In the genomic region with DNA sequence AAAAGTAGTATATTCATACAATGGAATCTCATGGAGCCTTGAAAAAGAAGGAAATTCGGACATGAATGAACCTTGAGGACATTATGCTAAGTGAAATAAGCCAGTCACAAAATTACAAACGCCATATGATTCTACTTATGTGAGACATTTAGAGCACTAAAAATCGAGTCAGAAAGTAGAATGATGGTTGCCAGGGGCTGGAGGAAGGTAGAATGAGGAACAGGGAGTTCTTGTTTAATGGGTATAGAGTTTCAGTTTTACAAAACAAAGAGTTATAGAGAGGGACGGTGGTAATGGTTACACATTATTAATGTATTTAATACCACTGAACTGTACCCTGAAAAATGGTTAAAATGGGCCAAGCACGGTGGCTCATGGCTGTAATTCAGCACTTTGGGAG, we compare ENCODE assay signal across 14 cellular contexts. TPM values are rescaled to one million over a fixed set of nuclear protein-coding genes. Genes with fewer than 3 reads are reported as not detected.
DNase-seq lines count a peak whose midpoint lies in the region; ATAC-seq, FAIRE-seq and TF ChIP-seq lines count a peak whose summit lies in the region.
"Had no signal": no experiment of that assay in that cellular context is flagged by ENCODE, and none has a peak within 500 bp of the region (broad histone marks: within the 10 kb centered on the region; RNA-seq: fewer than 3 reads in every experiment).

No MANE protein-coding gene starts in this region.

- TF ChIP-seq POLR2A in H54 (IDR thresholded peaks at IDR 0.05; ENCODE audit: low read depth, low read length): no peak

- peak; percentile 26 for DNase-seq in CD1c-positive myeloid dendritic cell (ENCODE audit: extremely low spot score)
- DNase-seq in H54 (ENCODE audit: insufficient read length, low spot score): no peak
- DNase-seq in nucleus accumbens (lab: John Stamatoyannopoulos, UW): no peak
- no peak for DNase-seq in DMS53 treated with DMSO at 0.1 percent for 48 hours (lab: John Stamatoyannopoulos, UW; ENCODE audit: unreplicated experiment)
- DNase-seq in central memory CD4-positive, alpha-beta T cell: no peak
- no peak for DNase-seq in omental fat pad (ENCODE audit: low spot score)
- DNase-seq: activated CD8-positive, alpha-beta memory T cell treated with anti-CD3 and anti-CD28 coated beads, Interleukin-2, amount 10 ng/mL, durations not matched to agents 7 days and 5 days; activated naive CD4-positive, alpha-beta T cell; dorsolateral prefrontal cortex; left colon had no signal

- FAIRE-seq in H54 (lab: Jason Lieb, UNC): peak; percentile 43
- FAIRE-seq: G401.6, HepG2 had no signal

- TF ChIP-seq CTCF in omental fat pad (IDR thresholded peaks at IDR 0.05): no peak

- ATAC-seq in GM18907 (IDR thresholded peaks at IDR 0.05; ENCODE audit: unreplicated experiment) (peak; percentile 84), HG03565 (IDR thresholded peaks at IDR 0.05; ENCODE audit: unreplicated experiment) (peak; percentile 48), omental fat pad (ENCODE audit: low FRiP score) (no peak)
- ATAC-seq: activated CD8-positive, alpha-beta memory T cell treated with anti-CD3 and anti-CD28 coated beads, Interleukin-2, amount 10 ng/mL, durations not matched to agents 7 days and 5 days; HepG2; left colon had no signal

RNA-seq across cellular contexts. Expression of a gene that starts 19.5 kb away (rescaled TPM):
- 10 to 100 TPM; 11.2 to 22.7 (median 13.1) TPM for total RNA-seq in omental fat pad
